Comparison of ENCODE assay signal across 8 cellular contexts in genomic region chr16:21953541-21953902, GRCh38. TPM values are rescaled to one million over a fixed set of nuclear protein-coding genes. Genes with fewer than 3 reads are reported as not detected.
DNase-seq lines count a peak whose midpoint lies in the region; ATAC-seq and TF ChIP-seq lines count a peak whose summit lies in the region.

No MANE protein-coding gene starts in this region.

- H3K4me1 ChIP-seq in mucosa of rectum (ENCODE audit: control insufficient read depth in 2 of 2, insufficient read depth in 2 of 2, low read length in 2 of 2) = peaks cover 13 to 26% of the 10 kb centered on the region in 2 donors

- H3K4me3 ChIP-seq in mucosa of rectum (ENCODE audit: low read length in 2 of 2) = peak overlapping the region; percentile 99 to 100

- TF ChIP-seq CTCF in chondrocyte (IDR thresholded peaks at IDR 0.05) = no peak

- peak overlapping the region; percentile 91 to 96 for H3K27ac ChIP-seq in mucosa of rectum (ENCODE audit: low read depth in 2 of 2, low read length in 2 of 2)

- H3K9me3 ChIP-seq in mucosa of rectum (ENCODE audit: control insufficient read depth in 2 of 2, low read length in 2 of 2) = no peaks in the 10 kb centered on the region

- peak overlapping the region; percentile 98 for H3K27ac Mint-ChIP-seq in chondrocyte (ENCODE audit: unreplicated experiment)

- peaks cover 5% of the 10 kb centered on the region for H3K36me3 Mint-ChIP-seq in chondrocyte (ENCODE audit: low read depth)

- DNase-seq in HuH-7.5 (ENCODE audit: low spot score) (peak; percentile 9), chondrocyte (ENCODE audit: low spot score) (no peak), NCI-H748 (lab: John Stamatoyannopoulos, UW; ENCODE audit: unreplicated experiment) (no peak), NCI-H1436 treated with DMSO at 0.1 percent for 48 hours (lab: John Stamatoyannopoulos, UW) (no peak), medulla oblongata (ENCODE audit: extremely low spot score) (no peak), C1 segment of cervical spinal cord (lab: John Stamatoyannopoulos, UW) (no peak)

- H3K27me3 Mint-ChIP-seq in chondrocyte (ENCODE audit: low read depth) = peaks cover under 1% of the 10 kb centered on the region

- H3K9ac ChIP-seq in mucosa of rectum (ENCODE audit: low read depth in 1 of 2, low read length in 2 of 2) = peak overlapping the region; percentile 99

- peaks cover 30% of the 10 kb centered on the region for H3K4me1 Mint-ChIP-seq in chondrocyte (ENCODE audit: low read depth)

- peak; percentile 30 for ATAC-seq in GM19455 (IDR thresholded peaks at IDR 0.05; ENCODE audit: unreplicated experiment)

- peak overlapping the region; percentile 97 for H3K4me3 Mint-ChIP-seq in chondrocyte (ENCODE audit: unreplicated experiment)

- H3K9me3 Mint-ChIP-seq in chondrocyte (ENCODE audit: low read depth) = no peaks in the 10 kb centered on the region

- H3K27me3 ChIP-seq in mucosa of rectum (ENCODE audit: control insufficient read depth in 2 of 2, insufficient read depth in 2 of 2, low read length in 2 of 2) = no peaks in the 10 kb centered on the region

- peaks cover 21 to 25% of the 10 kb centered on the region in 2 donors for H3K36me3 ChIP-seq in mucosa of rectum (ENCODE audit: control insufficient read depth in 2 of 2, insufficient read depth in 2 of 2, low read length in 2 of 2)

RNA-seq across cellular contexts. Expression of gene UQCRC2, which starts 0.4 kb away (rescaled TPM):
- total RNA-seq in chondrocyte = 144 to 176 TPM (median 154 TPM) in 3 replicates

RNA-seq across cellular contexts. Expression of gene PDZD9, which starts 47.4 kb away (rescaled TPM):
- not detected in 3 replicates for total RNA-seq in chondrocyte

RNA-seq across cellular contexts. Expression of gene MOSMO, which starts 54.4 kb away (rescaled TPM):
- total RNA-seq in chondrocyte = 9.7 to 11.3 TPM (median 10.7 TPM) in 3 replicates
